ENCODE assay signal across 21 cellular contexts in the genomic region with DNA sequence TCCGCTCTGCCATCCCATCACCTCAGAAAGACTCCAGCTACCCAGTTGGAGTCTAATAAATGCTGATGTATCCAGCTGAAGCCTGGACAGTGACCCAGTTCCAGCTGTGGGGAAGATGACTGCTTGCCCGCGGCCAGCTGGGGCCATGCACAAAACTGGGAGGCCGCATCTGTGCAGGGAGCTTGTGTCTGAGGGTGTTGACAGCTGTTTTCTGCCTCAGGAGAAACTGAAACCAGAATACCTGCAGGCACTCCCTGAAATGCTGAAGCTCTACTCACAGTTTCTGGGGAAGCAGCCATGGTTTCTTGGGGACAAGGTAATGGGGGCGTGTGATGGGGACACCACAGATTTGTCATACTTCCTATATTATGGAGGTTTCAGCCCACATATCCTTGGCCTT. TPM values are rescaled to one million over a fixed set of nuclear protein-coding genes. Genes with fewer than 3 reads are reported as not detected.
"Had no signal": no experiment of that assay in that cellular context is flagged by ENCODE, and none has a peak within 500 bp of the region (broad histone marks: within the 10 kb centered on the region; RNA-seq: fewer than 3 reads in every experiment).

No MANE protein-coding gene starts in this region.

- H3K27ac ChIP-seq: body of pancreas, gastrocnemius medialis, heart left ventricle, left ventricle myocardium inferior, neutrophil, parathyroid adenoma, spleen, thoracic aorta, WERI-Rb-1 had no signal

- DNase-seq: activated CD4-positive, alpha-beta T cell treated with anti-CD3 and anti-CD28 coated beads for 1 hour; activated CD4-positive, alpha-beta T cell treated with anti-CD3 and anti-CD28 coated beads, Interleukin-2, amount 50 U/mL, for 48 hours; activated naive CD8-positive, alpha-beta T cell treated with anti-CD3 and anti-CD28 coated beads, Interleukin-2, amount 10 ng/mL, durations not matched to agents 7 days and 5 days; amygdala; body of pancreas; endodermal cell; gastrocnemius medialis; heart left ventricle; left ventricle myocardium inferior; mucosa of descending colon; naive B cell; spleen; stimulated activated CD4-positive, alpha-beta T cell treated with anti-CD3 and anti-CD28 coated beads, Interleukin-4, amount 100 ng/mL, for 4 hours; WERI-Rb-1 had no signal

- H2AFZ ChIP-seq: parathyroid adenoma had no signal

- H3K79me2 ChIP-seq: parathyroid adenoma had no signal

- H3K4me3 ChIP-seq: body of pancreas, gastrocnemius medialis, heart left ventricle, left ventricle myocardium inferior, mucosa of descending colon, spleen, thoracic aorta had no signal

- H3K27me3 ChIP-seq: body of pancreas, gastrocnemius medialis, heart left ventricle, spleen had no signal

- H3K9ac ChIP-seq: parathyroid adenoma had no signal

- FAIRE-seq: colon had no signal

- H3K9me3 ChIP-seq: body of pancreas, gastrocnemius medialis, heart left ventricle, left ventricle myocardium inferior, mucosa of descending colon, neutrophil, spleen, thoracic aorta had no signal

- H3K36me3 ChIP-seq: neutrophil, WERI-Rb-1 had no signal

- H3K4me1 ChIP-seq: parathyroid adenoma had no signal

RNA-seq across cellular contexts. Expression of a gene that starts 16.6 kb away (rescaled TPM):
- total RNA-seq: activated naive CD8-positive, alpha-beta T cell treated with anti-CD3 and anti-CD28 coated beads, Interleukin-2, amount 10 ng/mL, durations not matched to agents 7 days and 5 days; epithelial cell of proximal tubule; left ventricle myocardium inferior; thoracic aorta; ureter had no signal

RNA-seq across cellular contexts. Expression of a gene that starts 41.0 kb away (rescaled TPM):
- total RNA-seq: activated naive CD8-positive, alpha-beta T cell treated with anti-CD3 and anti-CD28 coated beads, Interleukin-2, amount 10 ng/mL, durations not matched to agents 7 days and 5 days; epithelial cell of proximal tubule; kidney epithelial cell had no signal
